ENCODE assay signal across 1 cellular context in genomic region chr1:94573891-94574290, GRCh38. TPM values are rescaled to one million over a fixed set of nuclear protein-coding genes. Genes with fewer than 3 reads are reported as not detected.
"Had no signal": no experiment of that assay in that cellular context is flagged by ENCODE, and none has a peak within 500 bp of the region (broad histone marks: within the 10 kb centered on the region; RNA-seq: fewer than 3 reads in every experiment).

No MANE protein-coding gene starts in this region.

RNA-seq across cellular contexts. Expression of gene F3, which starts 32.3 kb away (rescaled TPM):
- total RNA-seq: OCI-LY7 had no signal
